In the genomic region with DNA sequence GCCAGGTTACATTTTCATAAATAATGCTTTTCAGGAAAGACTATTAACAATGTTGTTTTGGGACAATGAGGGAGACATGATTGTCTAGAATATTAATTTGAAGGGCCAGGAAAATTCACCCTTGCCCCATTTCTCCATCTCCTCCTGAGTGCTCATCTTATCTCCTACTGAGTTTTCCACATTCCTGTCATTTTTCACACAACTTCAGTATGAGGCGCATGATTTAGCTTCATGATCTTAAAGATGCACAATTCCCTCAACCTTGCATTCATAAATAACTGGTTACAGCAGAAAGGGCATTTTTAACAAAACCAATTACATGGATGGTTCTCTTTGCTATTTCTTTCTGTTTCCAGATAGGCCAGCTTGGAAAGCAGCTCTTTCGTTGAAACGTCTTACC, we compare ENCODE assay signal across 19 cellular contexts.
"Had no signal": no experiment of that assay in that cellular context is flagged by ENCODE, and none has a peak within 500 bp of the region (broad histone marks: within the 10 kb centered on the region; RNA-seq: fewer than 3 reads in every experiment).

No MANE protein-coding gene starts in this region.

- H3K9me3 ChIP-seq: colonic mucosa, thoracic aorta had no signal

- DNase-seq: activated B cell treated with CpG ODN at 0.5 μM for 24 hours; activated CD4-positive, alpha-beta memory T cell treated with anti-CD3 and anti-CD28 coated beads, Interleukin-2, amount 10 ng/mL, durations not matched to agents 7 days and 5 days; activated CD4-positive, alpha-beta T cell treated with anti-CD3 and anti-CD28 coated beads for 48 hours; activated CD8-positive, alpha-beta memory T cell treated with anti-CD3 and anti-CD28 coated beads, Interleukin-2, amount 10 ng/mL, durations not matched to agents 7 days and 5 days; activated naive CD4-positive, alpha-beta T cell; activated naive CD8-positive, alpha-beta T cell treated with anti-CD3 and anti-CD28 coated beads, Interleukin-2, amount 10 ng/mL, durations not matched to agents 7 days and 5 days; activated T-cell treated with anti-CD3 and anti-CD28 coated beads, Interleukin-2, amount 50 U/mL, for 1 hour; central memory CD4-positive, alpha-beta T cell; colonic mucosa; endodermal cell; foreskin melanocyte; stimulated activated naive B cell treated with anti-CD40 and anti-IgM and Interleukin-4, amounts not matched to agents 10 μg/mL and 1 μg/mL and 100 μg/mL, for 72 hours had no signal

- H2AFZ ChIP-seq: parathyroid adenoma had no signal

- H3K36me3 ChIP-seq: colonic mucosa, thoracic aorta had no signal

- H3K4me3 ChIP-seq: colonic mucosa, smooth muscle cell, thoracic aorta had no signal

- H3K4me1 ChIP-seq: colonic mucosa, parathyroid adenoma had no signal

- H3K27me3 ChIP-seq: colonic mucosa had no signal

- H3K27ac ChIP-seq: colonic mucosa, epithelial cell of prostate, parathyroid adenoma, thoracic aorta had no signal

- H3K4me2 ChIP-seq: smooth muscle cell had no signal

- ATAC-seq: activated CD8-positive, alpha-beta memory T cell treated with anti-CD3 and anti-CD28 coated beads, Interleukin-2, amount 10 ng/mL, durations not matched to agents 7 days and 5 days; activated T-helper 17 cell treated with anti-CD3 and anti-CD28 coated beads, Interleukin-2, amount 50 U/mL, for 72 hours; natural killer cell treated with Interleukin-12 subunit alpha and Interleukin-12 subunit beta and Interleukin-15 and Interleukin-18, amount 100 ng/mL, for 72 hours; sciatic nerve; stimulated activated naive B cell treated with anti-CD40 and anti-IgM and Interleukin-4, amounts not matched to agents 10 μg/mL and 1 μg/mL and 100 μg/mL, for 72 hours had no signal

- H3K9ac ChIP-seq: parathyroid adenoma had no signal

- H3K79me2 ChIP-seq: parathyroid adenoma had no signal
